Comparison of ENCODE assay signal across 14 cellular contexts in the genomic region with DNA sequence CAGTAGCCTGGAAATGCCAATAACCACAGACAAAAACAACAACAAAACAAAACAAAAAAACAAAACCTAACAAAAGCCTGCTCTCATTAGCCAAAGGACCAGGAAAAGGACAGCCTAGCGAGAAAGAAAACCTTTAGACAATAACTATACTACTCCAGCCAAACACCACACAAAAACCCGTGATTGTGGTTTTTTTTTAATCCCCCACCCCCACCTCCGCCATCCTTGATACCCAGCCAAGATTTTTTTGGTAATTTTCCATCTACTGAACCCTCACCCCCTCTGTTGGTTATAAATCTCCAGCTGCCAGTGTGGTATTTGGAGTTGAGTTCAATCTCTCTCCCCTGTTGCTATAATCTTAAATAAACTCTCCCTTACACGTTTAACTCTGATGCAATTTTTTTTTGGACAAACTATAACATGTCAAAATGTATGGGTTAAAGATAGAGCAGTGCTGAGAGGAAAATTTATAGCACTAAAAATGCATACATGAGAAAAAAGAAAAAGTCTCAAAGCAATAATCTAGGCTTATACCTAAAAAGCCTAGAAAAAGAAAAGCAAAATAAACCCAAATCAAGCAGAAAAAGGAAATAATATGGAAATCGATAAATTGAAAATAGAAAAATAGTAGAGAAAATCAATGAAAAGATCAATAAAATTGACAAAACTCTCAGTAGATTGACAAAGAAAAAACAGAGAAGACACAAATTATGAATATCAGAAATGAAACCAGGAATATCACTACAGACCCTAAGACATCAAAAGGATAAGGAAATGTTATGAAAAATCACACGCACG.
DNase-seq lines count a peak whose midpoint lies in the region; ATAC-seq and TF ChIP-seq lines count a peak whose summit lies in the region.
"Had no signal": no experiment of that assay in that cellular context is flagged by ENCODE, and none has a peak within 500 bp of the region (broad histone marks: within the 10 kb centered on the region; RNA-seq: fewer than 3 reads in every experiment).

No MANE protein-coding gene starts in this region.

- no peak for ATAC-seq in activated T-cell treated with anti-CD3 and anti-CD28 coated beads, Interleukin-2, amount 50 U/mL, for 72 hours (replicated peaks in 1 of 2)
- ATAC-seq in HG02884 (IDR thresholded peaks at IDR 0.05; ENCODE audit: unreplicated experiment) (no peak), GM19324 (IDR thresholded peaks at IDR 0.05; ENCODE audit: low FRiP score, unreplicated experiment) (no peak)

- peak overlapping the region; percentile 45 for H3K27ac Mint-ChIP-seq in activated T-cell treated with anti-CD3 and anti-CD28 coated beads, Interleukin-2, amount 50 U/mL, for 72 hours
- H3K27ac Mint-ChIP-seq: progenitor cell of endocrine pancreas had no signal

- H3K27me3 Mint-ChIP-seq in activated T-cell treated with anti-CD3 and anti-CD28 coated beads, Interleukin-2, amount 50 U/mL, for 72 hours (ENCODE audit: low read depth), result no peaks in the 10 kb centered on the region

- peak; percentile 12 to 13 for TF ChIP-seq EP300 in tibial nerve (IDR thresholded peaks at IDR 0.05)

- H3K9me3 ChIP-seq in tibial nerve, result peaks cover 0 to 10% (median 2%) of the 10 kb centered on the region in 4 donors
- H3K9me3 ChIP-seq: heart right ventricle had no signal

- no peak for DNase-seq in activated T-cell treated with anti-CD3 and anti-CD28 coated beads, Interleukin-2, amount 50 U/mL, for 72 hours
- DNase-seq in activated T-cell treated with anti-CD3 and anti-CD28 coated beads for 4 hours (no peak), iris pigment epithelial cell (ENCODE audit: low read depth) (peak; percentile 30), tibial nerve (ENCODE audit: low spot score in 2 of 2) (no peak), NCI-H2196 treated with DMSO at 0.1 percent for 48 hours (lab: John Stamatoyannopoulos, UW; ENCODE audit: unreplicated experiment) (no peak)
- DNase-seq: activated naive CD4-positive, alpha-beta T cell; GDM1; heart right ventricle; NCI-H1436; stimulated activated CD4-positive, alpha-beta T cell treated with anti-CD3 and anti-CD28 coated beads, Interleukin-4, amount 100 ng/mL, for 4 hours had no signal

- peaks cover 28% of the 10 kb centered on the region for H3K4me1 Mint-ChIP-seq in activated T-cell treated with anti-CD3 and anti-CD28 coated beads, Interleukin-2, amount 50 U/mL, for 72 hours (ENCODE audit: low read depth)

- H3K27me3 ChIP-seq in tibial nerve, result no peaks in the 10 kb centered on the region
- H3K27me3 ChIP-seq: heart right ventricle had no signal

- whole genome bisulfite sequencing in tibial nerve, 2 donors, result 55% methylated on average over 7 of the region's 7 CpGs

- TF ChIP-seq POLR2A in tibial nerve (IDR thresholded peaks at IDR 0.05), result no peak

- H3K27ac ChIP-seq in angular gyrus (ENCODE audit: low read depth, low read length) (peak overlapping the region; percentile 85), tibial nerve (peak overlapping the region; percentile 53 to 88 (median 79))
- H3K27ac ChIP-seq: heart right ventricle had no signal

- peak overlapping the region; percentile 51 to 65 for H3K4me3 Mint-ChIP-seq in activated T-cell treated with anti-CD3 and anti-CD28 coated beads, Interleukin-2, amount 50 U/mL, for 72 hours

- no peaks in the 10 kb centered on the region for H3K36me3 Mint-ChIP-seq in activated T-cell treated with anti-CD3 and anti-CD28 coated beads, Interleukin-2, amount 50 U/mL, for 72 hours (ENCODE audit: insufficient read depth in 2 of 2)

- no peaks in the 10 kb centered on the region for H3K9me3 Mint-ChIP-seq in activated T-cell treated with anti-CD3 and anti-CD28 coated beads, Interleukin-2, amount 50 U/mL, for 72 hours

- no peaks in the 10 kb centered on the region for H3K36me3 ChIP-seq in tibial nerve
- H3K36me3 ChIP-seq: heart right ventricle had no signal

- peak in 1 of 5 experiments; percentile 22 for TF ChIP-seq CTCF in tibial nerve (IDR thresholded peaks at IDR 0.05)

- peak overlapping the region in 1 of 4 donors; percentile 6 for H3K4me3 ChIP-seq in tibial nerve
- H3K4me3 ChIP-seq: heart right ventricle had no signal

- peaks cover 0 to 27% (median 2%) of the 10 kb centered on the region in 4 donors for H3K4me1 ChIP-seq in tibial nerve
- H3K4me1 ChIP-seq: heart right ventricle had no signal
